Comparison of ENCODE assay signal across 25 cellular contexts in the genomic region with DNA sequence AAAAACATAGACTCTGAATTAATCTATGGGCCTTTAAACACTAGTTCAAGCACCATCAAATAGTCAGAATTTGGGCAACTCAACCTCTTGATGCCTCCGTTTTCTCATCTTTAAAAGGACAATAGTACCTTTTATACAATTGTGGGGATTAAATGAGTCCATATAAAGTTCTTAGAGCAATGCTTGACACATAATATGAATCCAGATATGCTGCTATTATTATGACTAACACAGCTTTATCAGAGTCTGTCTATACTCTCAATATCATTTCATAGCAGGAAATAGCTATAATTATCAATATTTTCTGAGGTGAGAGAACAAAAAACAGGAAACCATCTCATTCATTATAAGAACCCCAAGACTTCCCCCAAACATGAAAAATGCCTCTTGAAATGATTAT.
DNase-seq lines count a peak whose midpoint lies in the region; ATAC-seq lines count a peak whose summit lies in the region.
"Had no signal": no experiment of that assay in that cellular context is flagged by ENCODE, and none has a peak within 500 bp of the region (broad histone marks: within the 10 kb centered on the region; RNA-seq: fewer than 3 reads in every experiment).

No MANE protein-coding gene starts in this region.

- H3K36me3 Mint-ChIP-seq in stimulated activated effector memory CD8-positive, alpha-beta T cell treated with anti-CD3 and anti-CD28 coated beads, Interleukin-12 subunit alpha, Interleukin-12 subunit beta, amount 100 ng/mL, for 72 hours: no peaks in the 10 kb centered on the region
- H3K36me3 Mint-ChIP-seq: CD14-positive monocyte; CD4-positive, alpha-beta memory T cell; CD4-positive, CD25-positive, alpha-beta regulatory T cell; CD8-positive, alpha-beta memory T cell; CD8-positive, alpha-beta T cell had no signal

- no peak overlapping the region for H3K4me3 Mint-ChIP-seq in stimulated activated effector memory CD8-positive, alpha-beta T cell treated with anti-CD3 and anti-CD28 coated beads, Interleukin-12 subunit alpha, Interleukin-12 subunit beta, amount 100 ng/mL, for 72 hours
- H3K4me3 Mint-ChIP-seq: B cell; CD14-positive monocyte; CD4-positive, alpha-beta memory T cell; CD4-positive, alpha-beta T cell; CD4-positive, CD25-positive, alpha-beta regulatory T cell; CD8-positive, alpha-beta memory T cell; CD8-positive, alpha-beta T cell had no signal

- DNase-seq in stimulated activated effector memory CD8-positive, alpha-beta T cell treated with anti-CD3 and anti-CD28 coated beads, Interleukin-12 subunit alpha, Interleukin-12 subunit beta, amount 100 ng/mL, for 72 hours (ENCODE audit: low spot score in 2 of 2): no peak
- DNase-seq in activated CD4-positive, alpha-beta T cell treated with anti-CD3 and anti-CD28 coated beads for 1 hour: no peak
- DNase-seq: 8988T; ACHN; AML-193; BE2C; C1 segment of cervical spinal cord; Caco-2; Calu3; CD4-positive, alpha-beta memory T cell; CD4-positive, alpha-beta T cell; CD4-positive, CD25-positive, alpha-beta regulatory T cell; CD8-positive, alpha-beta memory T cell; CD8-positive, alpha-beta T cell; COR-L47; DMS 273 treated with DMSO at 0.1 percent for 48 hours; DMS153; DMS53; DMS79; DMS79 treated with DMSO at 0.1 percent for 48 hours; DND-41; EL had no signal

- H3K9me3 Mint-ChIP-seq in stimulated activated effector memory CD8-positive, alpha-beta T cell treated with anti-CD3 and anti-CD28 coated beads, Interleukin-12 subunit alpha, Interleukin-12 subunit beta, amount 100 ng/mL, for 72 hours: peaks cover 6% of the 10 kb centered on the region

- H3K27ac Mint-ChIP-seq in stimulated activated effector memory CD8-positive, alpha-beta T cell treated with anti-CD3 and anti-CD28 coated beads, Interleukin-12 subunit alpha, Interleukin-12 subunit beta, amount 100 ng/mL, for 72 hours: no peak overlapping the region
- H3K27ac Mint-ChIP-seq: B cell; CD14-positive monocyte; CD4-positive, alpha-beta memory T cell; CD4-positive, alpha-beta T cell; CD4-positive, CD25-positive, alpha-beta regulatory T cell; CD8-positive, alpha-beta memory T cell; CD8-positive, alpha-beta T cell had no signal

- no peaks in the 10 kb centered on the region for H3K4me1 Mint-ChIP-seq in stimulated activated effector memory CD8-positive, alpha-beta T cell treated with anti-CD3 and anti-CD28 coated beads, Interleukin-12 subunit alpha, Interleukin-12 subunit beta, amount 100 ng/mL, for 72 hours
- H3K4me1 Mint-ChIP-seq: B cell; CD14-positive monocyte; CD4-positive, alpha-beta memory T cell; CD4-positive, CD25-positive, alpha-beta regulatory T cell; CD8-positive, alpha-beta memory T cell had no signal

- ATAC-seq in stimulated activated effector memory CD8-positive, alpha-beta T cell treated with anti-CD3 and anti-CD28 coated beads, Interleukin-12 subunit alpha, Interleukin-12 subunit beta, amount 100 ng/mL, for 72 hours: peak; percentile 61
- ATAC-seq: A549; CD8-positive, alpha-beta T cell had no signal
